ENCODE assay signal across 28 cellular contexts in the genomic region with DNA sequence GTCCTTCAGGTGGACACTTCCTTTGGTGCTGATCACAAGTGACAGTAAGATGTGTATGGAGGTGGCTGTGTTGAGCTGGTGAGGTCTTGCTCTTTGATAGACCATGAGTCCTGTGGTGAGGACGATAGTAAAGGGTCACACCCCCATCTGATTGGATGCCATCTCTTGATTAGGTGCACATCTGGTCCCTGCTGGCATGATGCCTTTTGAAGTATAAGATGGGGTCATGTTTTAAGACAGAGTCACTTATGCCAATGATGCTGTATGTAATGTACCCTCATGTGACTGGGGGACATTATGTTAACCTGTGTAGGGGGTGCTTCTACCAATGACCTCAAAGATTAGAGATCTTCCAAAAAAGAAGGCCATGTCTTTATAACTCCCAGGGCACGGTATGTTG.
"Had no signal": no experiment of that assay in that cellular context is flagged by ENCODE, and none has a peak within 500 bp of the region (broad histone marks: within the 10 kb centered on the region; RNA-seq: fewer than 3 reads in every experiment).

No MANE protein-coding gene starts in this region.

- FAIRE-seq: colon, endometrium, endothelial cell of umbilical vein, frontal cortex had no signal

- H3K36me3 ChIP-seq: colonic mucosa, esophagus muscularis mucosa, esophagus squamous epithelium, gastrocnemius medialis, gastroesophageal sphincter, heart left ventricle, heart right ventricle had no signal

- H3K27ac ChIP-seq: colonic mucosa, coronary artery, dorsolateral prefrontal cortex, epithelial cell of prostate, esophagus muscularis mucosa, esophagus squamous epithelium, foreskin keratinocyte, gastrocnemius medialis, gastroesophageal sphincter, heart left ventricle, heart right ventricle had no signal

- DNase-seq: colonic mucosa; cortex of kidney; dermis blood vessel endothelial cell; dorsolateral prefrontal cortex; effector CD4-positive, alpha-beta T cell; effector CD8-positive, alpha-beta T cell; effector memory CD4-positive, alpha-beta T cell; effector memory CD8-positive, alpha-beta T cell; endodermal cell; erythroblast; esophagus squamous epithelium; foreskin fibroblast; foreskin keratinocyte; foreskin melanocyte; gastrocnemius medialis; glutamatergic neuron; head of caudate nucleus; heart left ventricle; heart right ventricle had no signal

- H3K9me3 ChIP-seq: colonic mucosa, esophagus muscularis mucosa, esophagus squamous epithelium, gastrocnemius medialis, heart left ventricle had no signal

- H3K4me3 ChIP-seq: colonic mucosa, coronary artery, dorsolateral prefrontal cortex, esophagus muscularis mucosa, esophagus squamous epithelium, gastrocnemius medialis, gastroesophageal sphincter, heart left ventricle, heart right ventricle had no signal

- H3K4me1 ChIP-seq: colonic mucosa, esophagus squamous epithelium, foreskin keratinocyte, gastrocnemius medialis, heart left ventricle, heart right ventricle had no signal

- ATAC-seq: effector memory CD8-positive, alpha-beta T cell; esophagus mucosa; foreskin keratinocyte; gastrocnemius medialis; gastroesophageal sphincter; heart left ventricle; heart right ventricle had no signal

- H3K27me3 ChIP-seq: colonic mucosa, dorsolateral prefrontal cortex, esophagus muscularis mucosa, esophagus squamous epithelium, foreskin keratinocyte, gastrocnemius medialis, gastroesophageal sphincter, heart left ventricle, heart right ventricle had no signal
